In genomic region chr15:94094310-94094709, GRCh38 we compare ENCODE assay signal across 32 cellular contexts.
"Had no signal": no experiment of that assay in that cellular context is flagged by ENCODE, and none has a peak within 500 bp of the region (broad histone marks: within the 10 kb centered on the region; RNA-seq: fewer than 3 reads in every experiment).

No MANE protein-coding gene starts in this region.

- ATAC-seq: activated naive CD4-positive, alpha-beta T cell treated with anti-CD3 and anti-CD28 coated beads, Interleukin-2, amount 50 U/mL, for 72 hours; activated naive CD8-positive, alpha-beta T cell treated with anti-CD3 and anti-CD28 coated beads, Interleukin-2, amount 50 U/mL, for 24 hours; activated T-cell treated with anti-CD3 and anti-CD28 coated beads, Interleukin-2, amount 50 U/mL, for 4 hours; activated T-cell treated with anti-CD3 and anti-CD28 coated beads, Interleukin-2, amount 50 U/mL, for 72 hours; activated T-helper 17 cell treated with anti-CD3 and anti-CD28 coated beads, Interleukin-2, amount 50 U/mL, for 72 hours; body of pancreas had no signal

- H3K36me3 ChIP-seq: adrenal gland, ascending aorta, brain microvascular endothelial cell, breast epithelium, cardiac muscle cell had no signal

- H3K27ac ChIP-seq: adrenal gland, ascending aorta, body of pancreas, brain microvascular endothelial cell, breast epithelium, cardiac muscle cell had no signal

- H3K27me3 ChIP-seq: adrenal gland, ascending aorta, body of pancreas, brain microvascular endothelial cell, breast epithelium had no signal

- H3K4me1 ChIP-seq: adrenal gland, ascending aorta, body of pancreas, breast epithelium had no signal

- H3K9me3 ChIP-seq: adrenal gland, ascending aorta, body of pancreas, breast epithelium had no signal

- DNase-seq: activated effector memory CD4-positive, alpha-beta T cell treated with anti-CD3 and anti-CD28 coated beads, Interleukin-2, amount 50 U/mL, for 16 hours; activated effector memory CD4-positive, alpha-beta T cell treated with Interleukin-2 at 50 U/mL for 16 hours; activated gamma-delta T cell; activated gamma-delta T cell treated with Interleukin-2 at 50 U/mL for 16 hours; activated naive CD4-positive, alpha-beta T cell; activated naive CD4-positive, alpha-beta T cell treated with anti-CD3 and anti-CD28 coated beads for 36 hours; activated naive CD4-positive, alpha-beta T cell treated with anti-CD3 and anti-CD28 coated beads, Interleukin-2, amount 10 ng/mL, durations not matched to agents 7 days and 5 days; activated naive CD4-positive, alpha-beta T cell treated with anti-CD3 and anti-CD28 coated beads, Interleukin-2, amount 50 U/mL, for 16 hours; activated naive CD4-positive, alpha-beta T cell treated with Interleukin-2 at 50 U/mL for 16 hours; activated naive CD8-positive, alpha-beta T cell treated with anti-CD3 and anti-CD28 coated beads for 36 hours; activated naive CD8-positive, alpha-beta T cell treated with anti-CD3 and anti-CD28 coated beads, Interleukin-2, amount 10 ng/mL, durations not matched to agents 7 days and 5 days; activated naive CD8-positive, alpha-beta T cell treated with anti-CD3 and anti-CD28 coated beads, Interleukin-2, amount 50 U/mL, for 24 hours; activated T-cell treated with anti-CD3 and anti-CD28 coated beads, Interleukin-2, amount 50 U/mL, for 1 hour; activated T-cell treated with anti-CD3 and anti-CD28 coated beads, Interleukin-2, amount 50 U/mL, for 24 hours; activated T-cell treated with anti-CD3 and anti-CD28 coated beads, Interleukin-2, amount 50 U/mL, for 4 hours; activated T-cell treated with anti-CD3 and anti-CD28 coated beads, Interleukin-2, amount 50 U/mL, for 48 hours; activated T-cell treated with anti-CD3 and anti-CD28 coated beads, Interleukin-2, amount 50 U/mL, for 72 hours; adrenal gland; amniotic stem cell; amygdala; anterior cingulate cortex; aorta; body of pancreas; brain microvascular endothelial cell; caudate nucleus; central memory CD4-positive, alpha-beta T cell; cerebellar nuclear complex had no signal

- H3K4me3 ChIP-seq: adrenal gland, ascending aorta, body of pancreas, breast epithelium, cardiac muscle cell had no signal
